Comparison of ENCODE assay signal across 8 cellular contexts in the genomic region with DNA sequence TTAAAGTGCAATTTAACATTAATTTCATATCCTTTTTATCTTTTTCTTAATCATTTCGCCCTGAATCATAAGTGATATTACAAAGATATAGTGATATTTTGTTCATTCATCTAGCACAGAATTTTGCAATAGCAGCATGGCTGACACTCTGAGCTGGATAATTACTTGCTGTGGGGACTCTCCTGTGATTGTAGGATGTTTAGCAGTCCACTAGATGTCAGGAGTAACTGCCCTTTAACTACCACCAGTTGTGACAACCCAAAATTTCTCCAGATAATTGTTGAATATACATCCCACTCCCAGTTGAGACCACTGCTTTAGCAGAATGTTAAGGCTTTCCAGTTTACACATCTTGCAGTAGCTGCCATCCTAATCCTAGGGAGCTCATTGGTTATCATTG.
A peak's percentile ranks its signal among the peaks of the same experiment; 100 is the strongest.
DNase-seq lines count a peak whose midpoint lies in the region; ATAC-seq, FAIRE-seq and TF ChIP-seq lines count a peak whose summit lies in the region.

No MANE protein-coding gene starts in this region.

- in situ Hi-C loops in G401 (cut with HindIII; ENCODE audit: low sequenced_read_pairs): no loop called here

- H3K27ac ChIP-seq in ascending aorta (no peak overlapping the region), kidney (ENCODE audit: low read depth in 2 of 2, low read length in 2 of 2) (no peak overlapping the region)

- no peak overlapping the region for H3K9ac ChIP-seq in kidney (ENCODE audit: low read length in 2 of 2)

- no peaks in the 10 kb centered on the region for H3K27me3 ChIP-seq in ascending aorta

- intact Hi-C loops in ascending aorta (cut with DNase I): loop anchor here (5.0 to 10.0 kb wide), 4 partner anchors 153 to 450 kb away; no protein-coding TSS in a partner anchor
- intact Hi-C loops in kidney (cut with DNase I): loop anchor here (10.0 kb wide), 1 partner anchor 383 kb away; no protein-coding TSS in a partner anchor

- peaks cover 0 to 5% of the 10 kb centered on the region in 2 donors for H3K9me3 ChIP-seq in ascending aorta
- H3K9me3 ChIP-seq in kidney (ENCODE audit: control insufficient read depth in 1 of 2, low read length in 2 of 2): no peaks in the 10 kb centered on the region

- TF ChIP-seq CTCF in LNCaP clone FGC (IDR thresholded peaks at IDR 0.05; ENCODE audit: control insufficient read depth, extremely low read depth, insufficient read depth): peak; percentile 71
- peak; percentile 37 to 48 (median 45) for TF ChIP-seq CTCF in ascending aorta (IDR thresholded peaks at IDR 0.05)
- peak; percentile 41 for TF ChIP-seq CTCF in kidney (IDR thresholded peaks at IDR 0.05; ENCODE audit: borderline replicate concordance, extremely low read depth, insufficient read depth)

- peaks cover 0 to 3% of the 10 kb centered on the region in 2 donors for H3K4me1 ChIP-seq in ascending aorta
- no peaks in the 10 kb centered on the region for H3K4me1 ChIP-seq in kidney (ENCODE audit: control insufficient read depth in 1 of 2, insufficient read depth in 1 of 2, low read depth in 1 of 2, low read length in 2 of 2)

- no peak for FAIRE-seq in kidney (lab: Jason Lieb, UNC)

- ATAC-seq in HG03025 (IDR thresholded peaks at IDR 0.05; ENCODE audit: low FRiP score, unreplicated experiment): no peak

- peak; percentile 69 for DNase-seq in A172 (ENCODE audit: low spot score)
- DNase-seq in G401 (ENCODE audit: low spot score): peak; percentile 11
- peak; percentile 25 for DNase-seq in LNCaP clone FGC (ENCODE audit: low read depth)
- no peak for DNase-seq in ascending aorta (ENCODE audit: low spot score in 2 of 2)
- no peak for DNase-seq in kidney
- no peak for DNase-seq in islet precursor cell
- no peak for DNase-seq in NCI-H128 (lab: John Stamatoyannopoulos, UW; ENCODE audit: unreplicated experiment)

- no peaks in the 10 kb centered on the region for H3K36me3 ChIP-seq in ascending aorta
- no peaks in the 10 kb centered on the region for H3K36me3 ChIP-seq in kidney (ENCODE audit: control insufficient read depth in 1 of 2, insufficient read depth in 2 of 2, low read length in 2 of 2)

- H3K4me3 ChIP-seq in LNCaP clone FGC (ENCODE audit: low read depth, low read length): no peak overlapping the region
- no peak overlapping the region for H3K4me3 ChIP-seq in ascending aorta
- H3K4me3 ChIP-seq in kidney (ENCODE audit: low read length in 2 of 2): no peak overlapping the region

Comparison
In these comparisons a context has a peak if more than half of its experiments do, and no peak if none do; other contexts are left out.
1. DNase-seq: peak in A172 (single experiment), G401 (single experiment) and LNCaP clone FGC (single experiment); none in ascending aorta (0 of 2), kidney (single experiment), islet precursor cell (single experiment) and NCI-H128 (single experiment).
2. Peak in every context shown above with its lines, with median percentiles within 50 percentile points of each other: CTCF ChIP-seq.